Comparison of ENCODE assay signal across 10 cellular contexts in genomic region chr1:229199261-229199850, GRCh38.
DNase-seq lines count a peak whose midpoint lies in the region; ATAC-seq and TF ChIP-seq lines count a peak whose summit lies in the region.
"Had no signal": no experiment of that assay in that cellular context is flagged by ENCODE, and none has a peak within 500 bp of the region (broad histone marks: within the 10 kb centered on the region; RNA-seq: fewer than 3 reads in every experiment).

No MANE protein-coding gene starts in this region.

- H3K9me3 ChIP-seq in suprapubic skin (no peaks in the 10 kb centered on the region), BE2C (no peaks in the 10 kb centered on the region)

- no peak for TF ChIP-seq EP300 in suprapubic skin (IDR thresholded peaks at IDR 0.05)

- H3K4me1 Mint-ChIP-seq in activated CD8-positive, alpha-beta memory T cell treated with anti-CD3 and anti-CD28 coated beads, Interleukin-2, amount 10 ng/mL, durations not matched to agents 7 days and 5 days, result peaks cover 21% of the 10 kb centered on the region

- H3K27me3 ChIP-seq in suprapubic skin (no peaks in the 10 kb centered on the region), BE2C (no peaks in the 10 kb centered on the region)

- H3K4me3 ChIP-seq in suprapubic skin (no peak overlapping the region), BE2C (ENCODE audit: low read depth, low read length) (no peak overlapping the region)

- H3K36me3 ChIP-seq in suprapubic skin (no peaks in the 10 kb centered on the region), BE2C (no peaks in the 10 kb centered on the region)

- TF ChIP-seq POLR2A in suprapubic skin (IDR thresholded peaks at IDR 0.05), result no peak

- CTCF ChIA-PET in activated CD8-positive, alpha-beta memory T cell treated with anti-CD3 and anti-CD28 coated beads, Interleukin-2, amount 10 ng/mL, durations not matched to agents 7 days and 5 days (lab: Charles Lee), result interaction anchor here (1.2 kb wide), 1 partner anchor 28 kb away, joined by 4 read pairs; no protein-coding TSS in a partner anchor

- peak overlapping the region; percentile 74 for H3K27ac Mint-ChIP-seq in activated CD8-positive, alpha-beta memory T cell treated with anti-CD3 and anti-CD28 coated beads, Interleukin-2, amount 10 ng/mL, durations not matched to agents 7 days and 5 days

- DNase-seq in activated CD8-positive, alpha-beta memory T cell treated with anti-CD3 and anti-CD28 coated beads, Interleukin-2, amount 10 ng/mL, durations not matched to agents 7 days and 5 days, result no peak
- DNase-seq in activated CD8-positive, alpha-beta memory T cell treated with anti-CD3 and anti-CD28 coated beads, Interleukin-2, amount 50 U/mL, for 4 hours, result no peak
- DNase-seq in NCI-H510A treated with DMSO at 0.1 percent for 48 hours (lab: John Stamatoyannopoulos, UW) (peak; percentile 83), left colon (no peak), suprapubic skin (ENCODE audit: low spot score in 2 of 2) (no peak), globus pallidus (ENCODE audit: low spot score) (no peak), BE2C (no peak), NCI-H2227 treated with DMSO at 0.1 percent for 48 hours (lab: John Stamatoyannopoulos, UW) (no peak)
- DNase-seq: C1 segment of cervical spinal cord; stimulated activated CD4-positive, alpha-beta T cell treated with anti-CD3 and anti-CD28 coated beads, Interleukin-2, amount 100 ng/mL, for 24 hours had no signal

- WGBS in suprapubic skin, result 65% methylated on average over 7 of the region's 8 CpGs

- intact Hi-C loops in left colon (cut with DNase I, micrococcal nuclease), result no loop called here

- ATAC-seq in activated CD8-positive, alpha-beta memory T cell treated with anti-CD3 and anti-CD28 coated beads, Interleukin-2, amount 10 ng/mL, durations not matched to agents 7 days and 5 days, result peak; percentile 6
- ATAC-seq in left colon, result peak; percentile 53

- peak overlapping the region; percentile 9 for H3K27ac ChIP-seq in suprapubic skin

- no peaks in the 10 kb centered on the region for H3K36me3 Mint-ChIP-seq in activated CD8-positive, alpha-beta memory T cell treated with anti-CD3 and anti-CD28 coated beads, Interleukin-2, amount 10 ng/mL, durations not matched to agents 7 days and 5 days

- H3K9me3 Mint-ChIP-seq in activated CD8-positive, alpha-beta memory T cell treated with anti-CD3 and anti-CD28 coated beads, Interleukin-2, amount 10 ng/mL, durations not matched to agents 7 days and 5 days (ENCODE audit: low read depth), result no peaks in the 10 kb centered on the region

- H3K27me3 Mint-ChIP-seq in activated CD8-positive, alpha-beta memory T cell treated with anti-CD3 and anti-CD28 coated beads, Interleukin-2, amount 10 ng/mL, durations not matched to agents 7 days and 5 days, result peaks cover 21% of the 10 kb centered on the region

- H3K4me1 ChIP-seq in suprapubic skin (peaks cover 10% of the 10 kb centered on the region), BE2C (no peaks in the 10 kb centered on the region)

- H3K4me3 Mint-ChIP-seq in activated CD8-positive, alpha-beta memory T cell treated with anti-CD3 and anti-CD28 coated beads, Interleukin-2, amount 10 ng/mL, durations not matched to agents 7 days and 5 days, result peak overlapping the region; percentile 52

- no peak for TF ChIP-seq CTCF in suprapubic skin (IDR thresholded peaks at IDR 0.05)
- TF ChIP-seq CTCF in BE2C (IDR thresholded peaks at IDR 0.05; ENCODE audit: low read depth, low read length), result no peak
